ENCODE assay signal across 16 cellular contexts in the genomic region with DNA sequence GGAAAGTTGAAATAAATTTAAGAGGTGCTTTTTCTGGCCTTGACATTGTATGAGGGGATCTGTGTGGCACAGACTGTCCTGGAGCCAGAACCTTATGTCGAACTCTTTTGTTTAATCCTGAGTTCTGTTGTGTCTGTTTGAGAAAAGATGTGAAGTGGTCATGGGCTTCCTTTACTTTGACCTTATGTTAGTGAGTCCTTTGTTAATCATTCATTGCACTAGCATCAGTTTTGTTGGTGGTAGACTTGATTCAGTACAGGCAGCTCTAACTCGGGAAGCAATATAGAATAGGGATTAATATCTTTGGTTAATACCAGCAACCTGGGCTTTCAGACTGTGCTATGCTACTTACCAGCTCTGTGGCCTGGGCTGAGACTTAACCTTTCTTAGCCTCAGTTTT.
DNase-seq lines count a peak whose midpoint lies in the region; ATAC-seq and TF ChIP-seq lines count a peak whose summit lies in the region.
"Had no signal": no experiment of that assay in that cellular context is flagged by ENCODE, and none has a peak within 500 bp of the region (broad histone marks: within the 10 kb centered on the region; RNA-seq: fewer than 3 reads in every experiment).

No MANE protein-coding gene starts in this region.

- H3K4me3 ChIP-seq in A673 (ENCODE audit: low read depth, low read length, poor library complexity, severe bottlenecking), result no peak overlapping the region
- H3K4me3 ChIP-seq in epithelial cell of proximal tubule (ENCODE audit: low read depth, low read length), result no peak overlapping the region
- no peak overlapping the region for H3K4me3 ChIP-seq in mesenchymal stem cell (ENCODE audit: insufficient read depth in 1 of 2, low read depth in 1 of 2, low read length in 2 of 2)
- H3K4me3 ChIP-seq in osteoblast (ENCODE audit: insufficient read depth, low read length), result no peak overlapping the region
- H3K4me3 ChIP-seq: GM23248 had no signal

- peaks cover 29 to 44% (median 39%) of the 10 kb centered on the region in 3 donors for H3K4me1 Mint-ChIP-seq in IgD-negative memory B cell

- H3K27me3 ChIP-seq in A673 (replicated peaks; ENCODE audit: insufficient read depth, low read depth, low read length, poor library complexity), result no peaks in the 10 kb centered on the region
- H3K27me3 ChIP-seq in mesenchymal stem cell (ENCODE audit: control insufficient read depth in 1 of 2, insufficient read depth in 1 of 2, low read length in 2 of 2), result no peaks in the 10 kb centered on the region
- no peaks in the 10 kb centered on the region for H3K27me3 ChIP-seq in osteoblast (ENCODE audit: insufficient read depth, low read length)

- no peak for ATAC-seq in HG03571 (IDR thresholded peaks at IDR 0.05; ENCODE audit: unreplicated experiment)
- ATAC-seq: HCT116 had no signal

- intact Hi-C loops in A673 (cut with micrococcal nuclease; ENCODE audit: unreplicated experiment), result no loop called here

- no peak overlapping the region for H2BK15ac ChIP-seq in mesenchymal stem cell (ENCODE audit: low read depth, poor library complexity, severe bottlenecking)

- H2AK5ac ChIP-seq in mesenchymal stem cell (ENCODE audit: low read length, severe bottlenecking), result no peak overlapping the region

- no peak overlapping the region for H4K8ac ChIP-seq in mesenchymal stem cell (ENCODE audit: low read length)

- no peak for TF ChIP-seq CTCF in A673 (conservative IDR thresholded peaks at IDR 0.05; ENCODE audit: low read depth, low read length)
- no peak for TF ChIP-seq CTCF in epithelial cell of proximal tubule (conservative IDR thresholded peaks at IDR 0.05; ENCODE audit: low read depth, low read length)
- TF ChIP-seq CTCF in RWPE1 (conservative IDR thresholded peaks at IDR 0.05; ENCODE audit: low read depth), result no peak
- no peak for TF ChIP-seq CTCF in osteoblast (IDR thresholded peaks at IDR 0.05; ENCODE audit: extremely low read depth, low read depth, low read length)

- peaks cover 36% of the 10 kb centered on the region for H3K4me1 ChIP-seq in A673 (ENCODE audit: insufficient read depth, low read length, poor library complexity, severe bottlenecking)
- H3K4me1 ChIP-seq in mesenchymal stem cell (ENCODE audit: control insufficient read depth, insufficient read depth, low read depth, low read length), result peaks cover 2% of the 10 kb centered on the region
- H3K4me1 ChIP-seq in osteoblast (ENCODE audit: insufficient read depth, low read length), result no peaks in the 10 kb centered on the region

- H3K18ac ChIP-seq in mesenchymal stem cell (ENCODE audit: low read depth in 1 of 2, low read length in 2 of 2), result no peak overlapping the region

- H3K9me3 ChIP-seq in A673 (ENCODE audit: low read depth, low read length, poor library complexity, severe bottlenecking) (no peaks in the 10 kb centered on the region), mesenchymal stem cell (ENCODE audit: control insufficient read depth, low read length) (no peaks in the 10 kb centered on the region), osteoblast (ENCODE audit: low read depth, low read length) (no peaks in the 10 kb centered on the region)

- H3K4ac ChIP-seq in mesenchymal stem cell (ENCODE audit: low read depth in 1 of 2, low read length in 2 of 2), result no peak overlapping the region

- no peak overlapping the region for H2BK120ac ChIP-seq in mesenchymal stem cell (ENCODE audit: low read depth, low read length)

- no peaks in the 10 kb centered on the region for H3K27me3 Mint-ChIP-seq in IgD-negative memory B cell
- H3K27me3 Mint-ChIP-seq: CD4-positive, alpha-beta T cell had no signal

- H3K27ac Mint-ChIP-seq in IgD-negative memory B cell, result peak overlapping the region in 2 of 3 donors; percentile 61 to 68
- H3K27ac Mint-ChIP-seq: CD4-positive, alpha-beta T cell had no signal

- H3K23ac ChIP-seq in mesenchymal stem cell (ENCODE audit: low read length in 2 of 2), result no peak overlapping the region

- H4K20me1 ChIP-seq in osteoblast (ENCODE audit: insufficient read depth, low read length), result no peaks in the 10 kb centered on the region

- WGBS in mesenchymal stem cell, result 80% methylated on average over 2 of the region's 2 CpGs

- no peak overlapping the region for H2BK5ac ChIP-seq in mesenchymal stem cell (ENCODE audit: low read depth, low read length, poor library complexity, severe bottlenecking)

- CTCF ChIA-PET in A673 (lab: Charles Lee), result no interaction called here
- CTCF ChIA-PET in RWPE1 (lab: Yijun Ruan, JAX), result no interaction called here

- no peak overlapping the region for H3K4me3 Mint-ChIP-seq in IgD-negative memory B cell
- H3K4me3 Mint-ChIP-seq: CD4-positive, alpha-beta T cell had no signal

- peaks cover 0 to 5% (median 5%) of the 10 kb centered on the region in 3 donors for H3K9me3 Mint-ChIP-seq in IgD-negative memory B cell
- H3K9me3 Mint-ChIP-seq: CD4-positive, alpha-beta T cell had no signal

- no TSS peak for BruUV-seq in A673 (replicated peaks; lab: Mats Ljungman, UMichigan)

- no peaks in the 10 kb centered on the region for H3K79me1 ChIP-seq in mesenchymal stem cell (replicated peaks; ENCODE audit: low read length, poor library complexity, severe bottlenecking)

- H3K36me3 Mint-ChIP-seq in IgD-negative memory B cell, result peaks cover 9% of the 10 kb centered on the region

- no peaks in the 10 kb centered on the region for H3K79me2 ChIP-seq in osteoblast (ENCODE audit: insufficient read depth, low read length)

- H3K9ac ChIP-seq in mesenchymal stem cell (ENCODE audit: low read length), result no peak overlapping the region
- H3K9ac ChIP-seq: GM23248 had no signal

- no peak overlapping the region for H2BK12ac ChIP-seq in mesenchymal stem cell (ENCODE audit: low read length in 2 of 2)

- H4K91ac ChIP-seq in mesenchymal stem cell (ENCODE audit: low read length), result no peak overlapping the region

- POLR2A ChIA-PET in A673 (lab: Charles Lee; ENCODE audit: low non-redundant PET), result no interaction called here
- POLR2A ChIA-PET in RWPE1 (lab: Yijun Ruan, JAX; ENCODE audit: low non-redundant PET), result no interaction called here

- H2AFZ ChIP-seq in mesenchymal stem cell (ENCODE audit: low read depth, low read length) (no peak overlapping the region), osteoblast (ENCODE audit: low read length) (no peak overlapping the region)
- H2AFZ ChIP-seq: GM23248 had no signal

- no peak overlapping the region for H3K14ac ChIP-seq in mesenchymal stem cell (ENCODE audit: low read length in 2 of 2)

- H3K27ac ChIP-seq in A673 (ENCODE audit: low read depth, low read length, poor library complexity, severe bottlenecking) (peak overlapping the region; percentile 1), mesenchymal stem cell (ENCODE audit: low read length, poor library complexity, severe bottlenecking) (peak overlapping the region; percentile 67), RWPE1 (no peak overlapping the region), osteoblast (ENCODE audit: low read depth, low read length) (no peak overlapping the region)
- H3K27ac ChIP-seq: 22Rv1, GM23248, HL-60 had no signal

- DNase-seq in A673 (ENCODE audit: low spot score) (no peak), epithelial cell of proximal tubule (ENCODE audit: low read depth) (peak; percentile 50), mesenchymal stem cell (no peak), RWPE1 (ENCODE audit: low spot score) (no peak), NCI-H1105 treated with DMSO at 0.1 percent for 48 hours (lab: John Stamatoyannopoulos, UW) (no peak), osteoblast (ENCODE audit: insufficient read length, low spot score, missing footprints) (no peak)
- DNase-seq: C1 segment of cervical spinal cord; CD4-positive, alpha-beta T cell; DMS79; EL; GM23248 had no signal

- H3K4me2 ChIP-seq in mesenchymal stem cell (ENCODE audit: low read length, poor library complexity, severe bottlenecking) (peak overlapping the region; percentile 17), osteoblast (ENCODE audit: insufficient read depth, low read length) (no peak overlapping the region)

- H3K36me3 ChIP-seq in A673 (ENCODE audit: insufficient read depth, low read length, poor library complexity, severe bottlenecking), result no peaks in the 10 kb centered on the region
- no peaks in the 10 kb centered on the region for H3K36me3 ChIP-seq in mesenchymal stem cell (ENCODE audit: control insufficient read depth in 1 of 2, insufficient read depth in 2 of 2, low read depth in 1 of 2, low read length in 2 of 2)
- no peaks in the 10 kb centered on the region for H3K36me3 ChIP-seq in osteoblast (ENCODE audit: insufficient read depth, low read length)

Comparison
In these comparisons a context has a peak if more than half of its experiments do, and no peak if none do; other contexts are left out.
1. H3K27ac ChIP-seq: peak in A673 (single experiment) and mesenchymal stem cell (single experiment); none in RWPE1 (single experiment) and osteoblast (single experiment).